ENCODE assay signal across 27 cellular contexts in the genomic region with DNA sequence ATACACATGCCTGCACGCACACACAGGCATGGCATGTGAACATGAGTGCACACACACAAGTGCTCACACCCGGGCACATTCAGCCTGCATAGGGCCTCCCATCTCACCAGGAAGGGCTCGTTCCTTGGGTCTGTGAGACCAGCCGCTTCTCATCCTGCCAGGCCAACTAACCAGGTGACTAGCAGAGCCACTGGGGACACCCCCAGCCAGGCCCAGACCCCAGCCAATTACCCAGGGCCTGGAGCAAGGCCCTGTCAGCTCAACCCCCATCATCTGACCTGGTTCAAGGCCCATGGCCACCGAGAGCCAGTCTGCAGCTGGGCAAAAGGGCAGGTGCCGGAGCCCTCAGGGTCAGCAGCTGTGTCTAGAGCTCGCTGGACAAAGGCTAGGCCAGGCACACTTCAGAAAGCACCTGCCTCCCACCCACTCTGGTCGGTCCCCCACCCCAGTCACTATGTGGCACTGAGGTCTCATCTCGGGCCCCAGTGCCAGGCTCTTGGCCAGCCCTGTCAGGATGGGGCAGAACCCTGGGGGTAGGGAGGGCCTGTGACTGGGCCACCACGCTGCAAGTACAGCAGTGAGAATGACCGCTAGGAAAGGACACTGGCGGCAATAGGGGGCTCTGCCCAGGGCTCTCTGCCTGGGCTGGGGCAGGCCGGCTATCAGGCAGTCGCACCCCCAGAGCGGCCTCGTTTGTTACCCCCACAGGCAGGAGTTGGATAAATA. TPM values are rescaled to one million over a fixed set of nuclear protein-coding genes. Genes with fewer than 3 reads are reported as not detected.
DNase-seq lines count a peak whose midpoint lies in the region; ATAC-seq and TF ChIP-seq lines count a peak whose summit lies in the region.
"Had no signal": no experiment of that assay in that cellular context is flagged by ENCODE, and none has a peak within 500 bp of the region (broad histone marks: within the 10 kb centered on the region; RNA-seq: fewer than 3 reads in every experiment).

No MANE protein-coding gene starts in this region.

- POLR2A ChIA-PET in activated CD8-positive, alpha-beta T cell treated with anti-CD3 and anti-CD28 coated beads, Interleukin-2, amount 10 ng/mL, durations not matched to agents 7 days and 5 days (lab: Charles Lee), result no interaction called here
- POLR2A ChIA-PET in activated CD8-positive, alpha-beta T cell treated with anti-CD3 and anti-CD28 coated beads for 36 hours (lab: Charles Lee), result interaction anchor here (0.5 kb wide), 1 partner anchor 252 kb away, joined by 3 read pairs; no protein-coding TSS in a partner anchor

- H3K4me3 Mint-ChIP-seq in activated CD8-positive, alpha-beta T cell treated with anti-CD3 and anti-CD28 coated beads, Interleukin-2, amount 10 ng/mL, durations not matched to agents 7 days and 5 days, result no peak overlapping the region
- no peak overlapping the region for H3K4me3 Mint-ChIP-seq in activated CD8-positive, alpha-beta T cell treated with anti-CD3 and anti-CD28 coated beads for 36 hours
- no peak overlapping the region for H3K4me3 Mint-ChIP-seq in T-helper 2 cell treated with Interferon-gamma antibody and Interleukin-4, amounts not matched to agents 5 μg/mL and 100 μg/mL, for 36 hours
- H3K4me3 Mint-ChIP-seq in activated naive CD4-positive, alpha-beta T cell treated with anti-CD3 and anti-CD28 coated beads for 36 hours, result no peak overlapping the region
- H3K4me3 Mint-ChIP-seq in activated naive CD8-positive, alpha-beta T cell treated with anti-CD3 and anti-CD28 coated beads, Interleukin-2, amount 50 U/mL, for 24 hours, result no peak overlapping the region
- H3K4me3 Mint-ChIP-seq: CD8-positive, alpha-beta memory T cell; naive B cell; stimulated activated memory B cell treated with anti-CD40 and anti-IgM and Interleukin-4, amounts not matched to agents 10 μg/mL and 1 μg/mL and 100 μg/mL, for 72 hours had no signal

- H3K36me3 Mint-ChIP-seq in activated CD8-positive, alpha-beta T cell treated with anti-CD3 and anti-CD28 coated beads, Interleukin-2, amount 10 ng/mL, durations not matched to agents 7 days and 5 days (ENCODE audit: low read depth), result no peaks in the 10 kb centered on the region
- H3K36me3 Mint-ChIP-seq in activated CD8-positive, alpha-beta T cell treated with anti-CD3 and anti-CD28 coated beads for 36 hours (ENCODE audit: low read depth), result no peaks in the 10 kb centered on the region
- H3K36me3 Mint-ChIP-seq in T-helper 2 cell treated with Interferon-gamma antibody and Interleukin-4, amounts not matched to agents 5 μg/mL and 100 μg/mL, for 36 hours (ENCODE audit: low read depth), result no peaks in the 10 kb centered on the region
- H3K36me3 Mint-ChIP-seq in activated naive CD4-positive, alpha-beta T cell treated with anti-CD3 and anti-CD28 coated beads for 36 hours (ENCODE audit: low read depth), result no peaks in the 10 kb centered on the region
- no peaks in the 10 kb centered on the region for H3K36me3 Mint-ChIP-seq in activated naive CD8-positive, alpha-beta T cell treated with anti-CD3 and anti-CD28 coated beads, Interleukin-2, amount 50 U/mL, for 24 hours (ENCODE audit: low read depth)
- H3K36me3 Mint-ChIP-seq: CD8-positive, alpha-beta memory T cell; naive B cell; stimulated activated memory B cell treated with anti-CD40 and anti-IgM and Interleukin-4, amounts not matched to agents 10 μg/mL and 1 μg/mL and 100 μg/mL, for 72 hours had no signal

- CTCF ChIA-PET in activated CD8-positive, alpha-beta T cell treated with anti-CD3 and anti-CD28 coated beads, Interleukin-2, amount 10 ng/mL, durations not matched to agents 7 days and 5 days (lab: Charles Lee), result no interaction called here
- CTCF ChIA-PET in activated CD8-positive, alpha-beta T cell treated with anti-CD3 and anti-CD28 coated beads for 36 hours (lab: Charles Lee), result no interaction called here
- CTCF ChIA-PET in activated naive CD4-positive, alpha-beta T cell treated with anti-CD3 and anti-CD28 coated beads for 36 hours (lab: Charles Lee), result no interaction called here

- no peaks in the 10 kb centered on the region for H3K27me3 Mint-ChIP-seq in activated CD8-positive, alpha-beta T cell treated with anti-CD3 and anti-CD28 coated beads, Interleukin-2, amount 10 ng/mL, durations not matched to agents 7 days and 5 days (ENCODE audit: low read depth)
- H3K27me3 Mint-ChIP-seq in activated CD8-positive, alpha-beta T cell treated with anti-CD3 and anti-CD28 coated beads for 36 hours, result no peaks in the 10 kb centered on the region
- no peaks in the 10 kb centered on the region for H3K27me3 Mint-ChIP-seq in T-helper 2 cell treated with Interferon-gamma antibody and Interleukin-4, amounts not matched to agents 5 μg/mL and 100 μg/mL, for 36 hours (ENCODE audit: low read depth)
- no peaks in the 10 kb centered on the region for H3K27me3 Mint-ChIP-seq in activated naive CD4-positive, alpha-beta T cell treated with anti-CD3 and anti-CD28 coated beads for 36 hours (ENCODE audit: low read depth)
- no peaks in the 10 kb centered on the region for H3K27me3 Mint-ChIP-seq in activated naive CD8-positive, alpha-beta T cell treated with anti-CD3 and anti-CD28 coated beads, Interleukin-2, amount 50 U/mL, for 24 hours
- H3K27me3 Mint-ChIP-seq: CD8-positive, alpha-beta memory T cell had no signal

- H3K4me1 ChIP-seq in heart left ventricle (peaks cover 0 to 9% (median 0%) of the 10 kb centered on the region in 12 donors), mucosa of descending colon (ENCODE audit: low read depth) (no peaks in the 10 kb centered on the region)

- H3K36me3 ChIP-seq in heart left ventricle, result no peaks in the 10 kb centered on the region
- no peaks in the 10 kb centered on the region for H3K36me3 ChIP-seq in mucosa of descending colon (ENCODE audit: low read depth)
- H3K36me3 ChIP-seq: esophagus squamous epithelium, upper lobe of right lung had no signal

- peak overlapping the region; percentile 53 for H3K27ac Mint-ChIP-seq in activated CD8-positive, alpha-beta T cell treated with anti-CD3 and anti-CD28 coated beads, Interleukin-2, amount 10 ng/mL, durations not matched to agents 7 days and 5 days
- no peak overlapping the region for H3K27ac Mint-ChIP-seq in activated CD8-positive, alpha-beta T cell treated with anti-CD3 and anti-CD28 coated beads for 36 hours
- no peak overlapping the region for H3K27ac Mint-ChIP-seq in T-helper 2 cell treated with Interferon-gamma antibody and Interleukin-4, amounts not matched to agents 5 μg/mL and 100 μg/mL, for 36 hours
- H3K27ac Mint-ChIP-seq in activated naive CD4-positive, alpha-beta T cell treated with anti-CD3 and anti-CD28 coated beads for 36 hours, result no peak overlapping the region
- H3K27ac Mint-ChIP-seq in activated naive CD8-positive, alpha-beta T cell treated with anti-CD3 and anti-CD28 coated beads, Interleukin-2, amount 50 U/mL, for 24 hours, result no peak overlapping the region
- H3K27ac Mint-ChIP-seq: naive B cell; stimulated activated memory B cell treated with anti-CD40 and anti-IgM and Interleukin-4, amounts not matched to agents 10 μg/mL and 1 μg/mL and 100 μg/mL, for 72 hours had no signal

- no peak for TF ChIP-seq POLR2A in heart left ventricle (IDR thresholded peaks at IDR 0.05)

- H3K27me3 ChIP-seq in heart left ventricle, result peaks cover 0 to 41% (median 9%) of the 10 kb centered on the region in 9 donors

- H3K4me1 Mint-ChIP-seq in activated CD8-positive, alpha-beta T cell treated with anti-CD3 and anti-CD28 coated beads, Interleukin-2, amount 10 ng/mL, durations not matched to agents 7 days and 5 days (ENCODE audit: low read depth), result peaks cover 8% of the 10 kb centered on the region
- peaks cover 33% of the 10 kb centered on the region for H3K4me1 Mint-ChIP-seq in activated CD8-positive, alpha-beta T cell treated with anti-CD3 and anti-CD28 coated beads for 36 hours (ENCODE audit: low read depth)
- peaks cover 14% of the 10 kb centered on the region for H3K4me1 Mint-ChIP-seq in T-helper 2 cell treated with Interferon-gamma antibody and Interleukin-4, amounts not matched to agents 5 μg/mL and 100 μg/mL, for 36 hours (ENCODE audit: low read depth)
- H3K4me1 Mint-ChIP-seq in activated naive CD4-positive, alpha-beta T cell treated with anti-CD3 and anti-CD28 coated beads for 36 hours (ENCODE audit: low read depth), result peaks cover 43% of the 10 kb centered on the region
- H3K4me1 Mint-ChIP-seq in activated naive CD8-positive, alpha-beta T cell treated with anti-CD3 and anti-CD28 coated beads, Interleukin-2, amount 50 U/mL, for 24 hours, result peaks cover 16% of the 10 kb centered on the region

- intact Hi-C loops in activated CD8-positive, alpha-beta T cell treated with anti-CD3 and anti-CD28 coated beads for 36 hours (cut with micrococcal nuclease), result no loop called here
- intact Hi-C loops in heart left ventricle (cut with DNase I) (loop anchor here in 2 of 10 donors (5.0 kb wide), 2 partner anchors 57 to 87 kb away; no protein-coding TSS in a partner anchor), mucosa of descending colon (cut with DNase I, micrococcal nuclease) (no loop called here)
- intact Hi-C loops in activated naive CD4-positive, alpha-beta T cell treated with anti-CD3 and anti-CD28 coated beads for 36 hours (cut with micrococcal nuclease), result no loop called here

- no peak overlapping the region for H3K27ac ChIP-seq in heart left ventricle
- H3K27ac ChIP-seq: 22Rv1, esophagus squamous epithelium, upper lobe of right lung had no signal

- H3K9me3 ChIP-seq in heart left ventricle (no peaks in the 10 kb centered on the region), mucosa of descending colon (no peaks in the 10 kb centered on the region)
- H3K9me3 ChIP-seq: esophagus squamous epithelium, upper lobe of right lung had no signal

- no peak for DNase-seq in activated CD8-positive, alpha-beta T cell treated with anti-CD3 and anti-CD28 coated beads, Interleukin-2, amount 10 ng/mL, durations not matched to agents 7 days and 5 days
- DNase-seq in activated CD8-positive, alpha-beta T cell treated with anti-CD3 and anti-CD28 coated beads for 36 hours, result no peak
- DNase-seq in heart left ventricle (peak in 3 of 5 donors; percentile 10 to 34 (median 17)), mucosa of descending colon (peak in 2 of 3 donors; percentile 12 to 34)
- no peak for DNase-seq in T-helper 2 cell treated with Interferon-gamma antibody and Interleukin-4, amounts not matched to agents 5 μg/mL and 100 μg/mL, for 36 hours (ENCODE audit: low spot score)
- DNase-seq in stimulated activated CD8-positive, alpha-beta memory T cell treated with anti-CD3 and anti-CD28 coated beads, Interleukin-4, amount 100 ng/mL, for 48 hours, result no peak
- DNase-seq in activated naive CD4-positive, alpha-beta T cell treated with anti-CD3 and anti-CD28 coated beads for 36 hours, result no peak
- DNase-seq in activated naive CD8-positive, alpha-beta T cell treated with anti-CD3 and anti-CD28 coated beads, Interleukin-2, amount 50 U/mL, for 24 hours, result no peak
- DNase-seq: activated CD4-positive, CD25-positive, alpha-beta regulatory T cell; activated CD8-positive, alpha-beta memory T cell treated with anti-CD3 and anti-CD28 coated beads, Interleukin-2, amount 50 U/mL, for 48 hours; activated naive CD4-positive, alpha-beta T cell treated with anti-CD3 and anti-CD28 coated beads, Interleukin-2, amount 50 U/mL, for 16 hours; CD8-positive, alpha-beta memory T cell; DMS153; esophagus squamous epithelium; foreskin melanocyte; naive B cell; NCI-H1092; NCI-H1694 treated with DMSO at 0.1 percent for 48 hours; NCI-H2171; NCI-H510A treated with DMSO at 0.1 percent for 48 hours; PC-3; SHP77; stimulated activated CD4-positive, alpha-beta T cell treated with anti-CD3 and anti-CD28 coated beads, Interleukin-4, amount 100 ng/mL, for 24 hours; upper lobe of right lung had no signal

- 90 to 97% (median 95%) methylated on average over 6 to 16 of the region's 16 CpGs for WGBS in heart left ventricle, 4 donors

- H3K9me3 Mint-ChIP-seq in activated CD8-positive, alpha-beta T cell treated with anti-CD3 and anti-CD28 coated beads, Interleukin-2, amount 10 ng/mL, durations not matched to agents 7 days and 5 days (ENCODE audit: insufficient read depth), result no peaks in the 10 kb centered on the region
- H3K9me3 Mint-ChIP-seq in activated CD8-positive, alpha-beta T cell treated with anti-CD3 and anti-CD28 coated beads for 36 hours, result no peaks in the 10 kb centered on the region
- H3K9me3 Mint-ChIP-seq in T-helper 2 cell treated with Interferon-gamma antibody and Interleukin-4, amounts not matched to agents 5 μg/mL and 100 μg/mL, for 36 hours, result no peaks in the 10 kb centered on the region
- H3K9me3 Mint-ChIP-seq in activated naive CD4-positive, alpha-beta T cell treated with anti-CD3 and anti-CD28 coated beads for 36 hours, result no peaks in the 10 kb centered on the region
- H3K9me3 Mint-ChIP-seq in activated naive CD8-positive, alpha-beta T cell treated with anti-CD3 and anti-CD28 coated beads, Interleukin-2, amount 50 U/mL, for 24 hours, result no peaks in the 10 kb centered on the region
- H3K9me3 Mint-ChIP-seq: CD8-positive, alpha-beta memory T cell; naive B cell; stimulated activated memory B cell treated with anti-CD40 and anti-IgM and Interleukin-4, amounts not matched to agents 10 μg/mL and 1 μg/mL and 100 μg/mL, for 72 hours had no signal

- no peak for ATAC-seq in activated CD8-positive, alpha-beta T cell treated with anti-CD3 and anti-CD28 coated beads, Interleukin-2, amount 10 ng/mL, durations not matched to agents 7 days and 5 days
- ATAC-seq in activated CD8-positive, alpha-beta T cell treated with anti-CD3 and anti-CD28 coated beads for 36 hours, result no peak
- ATAC-seq in heart left ventricle (no peak), mucosa of descending colon (no peak)
- ATAC-seq in activated naive CD8-positive, alpha-beta T cell treated with anti-CD3 and anti-CD28 coated beads, Interleukin-2, amount 50 U/mL, for 24 hours, result no peak
- ATAC-seq: PC-3, sciatic nerve had no signal

- no peak overlapping the region for H3K4me3 ChIP-seq in heart left ventricle
- no peak overlapping the region for H3K4me3 ChIP-seq in mucosa of descending colon
- H3K4me3 ChIP-seq: esophagus squamous epithelium, upper lobe of right lung had no signal

- TF ChIP-seq CTCF in activated CD8-positive, alpha-beta T cell treated with anti-CD3 and anti-CD28 coated beads for 36 hours (IDR thresholded peaks at IDR 0.05), result no peak
- TF ChIP-seq CTCF in heart left ventricle (IDR thresholded peaks at IDR 0.05) (no peak), mucosa of descending colon (IDR thresholded peaks at IDR 0.05) (no peak)

RNA-seq across cellular contexts. Expression of a gene that starts 26.8 kb away (rescaled TPM):
- 10 to 100 TPM; 18.3 to 19.2 TPM for total RNA-seq in activated CD8-positive, alpha-beta T cell treated with anti-CD3 and anti-CD28 coated beads, Interleukin-2, amount 10 ng/mL, durations not matched to agents 7 days and 5 days
- 10 to 100 TPM; 18.5 to 18.9 TPM for total RNA-seq in activated CD8-positive, alpha-beta T cell treated with anti-CD3 and anti-CD28 coated beads for 36 hours
- total RNA-seq in heart left ventricle, result 10 to 100 TPM in 1 of 9 donors, 1 to 10 TPM in 8; 7.2 to 10.5 (median 8.7) TPM
- polyA plus RNA-seq in heart left ventricle, result 10 to 100 TPM in 1 of 2 donors, 1 to 10 TPM in 1; 7.1 to 10.2 TPM
- 10 to 100 TPM in 1 of 3 donors, 1 to 10 TPM in 2; 7.1 to 11.0 (median 8.3) TPM for total RNA-seq in mucosa of descending colon
- 1 to 10 TPM; 7.3 to 8.0 TPM for total RNA-seq in activated naive CD4-positive, alpha-beta T cell treated with anti-CD3 and anti-CD28 coated beads for 36 hours

RNA-seq across cellular contexts. Expression of a gene that starts 35.1 kb away (rescaled TPM):
- 10 to 100 TPM; 67.0 to 76.6 TPM for total RNA-seq in activated CD8-positive, alpha-beta T cell treated with anti-CD3 and anti-CD28 coated beads, Interleukin-2, amount 10 ng/mL, durations not matched to agents 7 days and 5 days
- total RNA-seq in activated CD8-positive, alpha-beta T cell treated with anti-CD3 and anti-CD28 coated beads for 36 hours, result 10 to 100 TPM; 53.6 to 55.2 TPM
- total RNA-seq in heart left ventricle (10 to 100 TPM; 14.9 to 46.9 (median 19.2) TPM), mucosa of descending colon (10 to 100 TPM; 39.3 to 63.1 (median 48.5) TPM)
- polyA plus RNA-seq in heart left ventricle, result 10 to 100 TPM; 23.6 to 25.3 TPM
- 10 to 100 TPM; 23.7 to 24.6 TPM for total RNA-seq in activated naive CD4-positive, alpha-beta T cell treated with anti-CD3 and anti-CD28 coated beads for 36 hours

RNA-seq across cellular contexts. Expression of a gene that starts 47.3 kb away (rescaled TPM):
- not detected for total RNA-seq in activated CD8-positive, alpha-beta T cell treated with anti-CD3 and anti-CD28 coated beads, Interleukin-2, amount 10 ng/mL, durations not matched to agents 7 days and 5 days
- total RNA-seq in activated CD8-positive, alpha-beta T cell treated with anti-CD3 and anti-CD28 coated beads for 36 hours, result not detected
- total RNA-seq in heart left ventricle (1 to 10 TPM in 8 of 9 donors, under 1 TPM in 1; 0.67 to 6.0 (median 1.9) TPM), mucosa of descending colon (10 to 100 TPM in 1 of 3 donors, 1 to 10 TPM in 1, under 1 TPM in 1; 0.70 to 12.4 (median 2.3) TPM)
- 1 to 10 TPM; 2.0 to 4.7 TPM for polyA plus RNA-seq in heart left ventricle
- not detected for total RNA-seq in activated naive CD4-positive, alpha-beta T cell treated with anti-CD3 and anti-CD28 coated beads for 36 hours
- total RNA-seq: CD8-positive, alpha-beta memory T cell had no signal
- polyA plus RNA-seq: CD8-positive, alpha-beta memory T cell had no signal

Comparison
In these comparisons a context has a peak if more than half of its experiments do, and no peak if none do; other contexts are left out.
1. DNase-seq: peak in heart left ventricle (3 of 5) and mucosa of descending colon (2 of 3); none in activated CD8-positive, alpha-beta T cell treated with anti-CD3 and anti-CD28 coated beads, Interleukin-2, amount 10 ng/mL, durations not matched to agents 7 days and 5 days (single experiment), activated CD8-positive, alpha-beta T cell treated with anti-CD3 and anti-CD28 coated beads for 36 hours (single experiment), T-helper 2 cell treated with Interferon-gamma antibody and Interleukin-4, amounts not matched to agents 5 μg/mL and 100 μg/mL, for 36 hours (single experiment), stimulated activated CD8-positive, alpha-beta memory T cell treated with anti-CD3 and anti-CD28 coated beads, Interleukin-4, amount 100 ng/mL, for 48 hours (single experiment), activated naive CD4-positive, alpha-beta T cell treated with anti-CD3 and anti-CD28 coated beads for 36 hours (single experiment) and activated naive CD8-positive, alpha-beta T cell treated with anti-CD3 and anti-CD28 coated beads, Interleukin-2, amount 50 U/mL, for 24 hours (single experiment).